ENCODE assay signal across 16 cellular contexts in the genomic region with DNA sequence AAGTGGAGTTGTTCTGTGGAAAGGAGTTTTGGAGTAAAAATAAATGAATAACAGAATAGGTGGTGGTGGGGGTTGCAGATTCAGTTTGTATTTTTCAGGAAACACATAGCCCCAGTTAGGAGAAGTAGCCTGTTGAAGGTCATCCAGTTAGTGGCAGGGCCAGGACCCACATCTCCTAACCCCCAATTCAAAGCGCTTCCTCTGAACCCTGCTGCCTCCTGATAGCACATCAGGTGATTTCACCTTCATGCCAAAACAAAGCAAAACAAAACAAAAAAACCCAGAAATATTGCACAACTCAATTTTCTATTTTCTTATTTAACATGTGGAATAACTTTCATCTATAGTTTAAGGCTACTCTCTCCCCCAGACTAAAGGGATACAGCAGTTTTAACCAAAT.
DNase-seq lines count a peak whose midpoint lies in the region; ATAC-seq, FAIRE-seq and TF ChIP-seq lines count a peak whose summit lies in the region.
"Had no signal": no experiment of that assay in that cellular context is flagged by ENCODE, and none has a peak within 500 bp of the region (broad histone marks: within the 10 kb centered on the region; RNA-seq: fewer than 3 reads in every experiment).

No MANE protein-coding gene starts in this region.

- FAIRE-seq in endothelial cell of umbilical vein (lab: Jason Lieb, UNC) = no peak
- FAIRE-seq: GM12878, GM18507 had no signal

- H4K20me1 ChIP-seq in endothelial cell of umbilical vein (replicated peaks; ENCODE audit: control insufficient read depth, extremely low read depth, insufficient read depth, low read length) = no peaks in the 10 kb centered on the region

- no peak overlapping the region for H3K4me3 Mint-ChIP-seq in WTC11
- H3K4me3 Mint-ChIP-seq in natural killer cell treated with Interleukin-12 subunit alpha and Interleukin-12 subunit beta and Interleukin-15 and Interleukin-18, amount 100 ng/mL, for 72 hours = no peak overlapping the region
- H3K4me3 Mint-ChIP-seq: CD4-positive, alpha-beta memory T cell had no signal

- H3K27me3 ChIP-seq in endothelial cell of umbilical vein (ENCODE audit: control insufficient read depth in 2 of 2, insufficient read depth in 2 of 2, low read length in 2 of 2) (no peaks in the 10 kb centered on the region), liver (ENCODE audit: control insufficient read depth in 4 of 4, insufficient read depth in 4 of 4, low read length in 3 of 4) (no peaks in the 10 kb centered on the region), esophagus squamous epithelium (no peaks in the 10 kb centered on the region)

- H3K36me3 Mint-ChIP-seq in WTC11 = no peaks in the 10 kb centered on the region
- no peaks in the 10 kb centered on the region for H3K36me3 Mint-ChIP-seq in natural killer cell treated with Interleukin-12 subunit alpha and Interleukin-12 subunit beta and Interleukin-15 and Interleukin-18, amount 100 ng/mL, for 72 hours
- H3K36me3 Mint-ChIP-seq: CD4-positive, alpha-beta memory T cell had no signal

- 40% methylated on average over 1 of the region's 1 CpG for WGBS in liver
- WGBS in esophagus squamous epithelium, 2 donors = 84 to 100% methylated on average over 1 of the region's 1 CpG

- no peaks in the 10 kb centered on the region for H3K27me3 Mint-ChIP-seq in WTC11 (ENCODE audit: low read depth)
- H3K27me3 Mint-ChIP-seq in natural killer cell treated with Interleukin-12 subunit alpha and Interleukin-12 subunit beta and Interleukin-15 and Interleukin-18, amount 100 ng/mL, for 72 hours = peaks cover 24 to 37% of the 10 kb centered on the region in 2 donors

- peak; percentile 47 to 53 for TF ChIP-seq RAD21 in liver (IDR thresholded peaks at IDR 0.05)

- H3K9me1 ChIP-seq in endothelial cell of umbilical vein (replicated peaks; ENCODE audit: control insufficient read depth, extremely low read depth, insufficient read depth, low read length) = no peaks in the 10 kb centered on the region

- no TSS peak for BruUV-seq in endothelial cell of umbilical vein (replicated peaks; lab: Mats Ljungman, UMichigan)

- H3K4me1 ChIP-seq in endothelial cell of umbilical vein (ENCODE audit: control insufficient read depth, extremely low read depth, insufficient read depth, low read length) (peaks cover under 1% of the 10 kb centered on the region), liver (ENCODE audit: control insufficient read depth in 4 of 4, insufficient read depth in 4 of 4, low read length in 3 of 4) (peaks cover 0 to 22% (median 14%) of the 10 kb centered on the region in 4 donors), esophagus squamous epithelium (no peaks in the 10 kb centered on the region)

- H3K9me3 ChIP-seq in endothelial cell of umbilical vein (replicated peaks; ENCODE audit: control insufficient read depth, insufficient read depth, low read length) (no peaks in the 10 kb centered on the region), liver (ENCODE audit: control insufficient read depth in 4 of 4, low read length in 3 of 4) (no peaks in the 10 kb centered on the region), esophagus squamous epithelium (no peaks in the 10 kb centered on the region)

- no peaks in the 10 kb centered on the region for H3K79me2 ChIP-seq in endothelial cell of umbilical vein (ENCODE audit: control insufficient read depth, insufficient read depth, low read length)

- H3K9me3 Mint-ChIP-seq in WTC11 = peaks cover 7% of the 10 kb centered on the region; the same call in 1 of the 2 replicates
- H3K9me3 Mint-ChIP-seq in natural killer cell treated with Interleukin-12 subunit alpha and Interleukin-12 subunit beta and Interleukin-15 and Interleukin-18, amount 100 ng/mL, for 72 hours = no peaks in the 10 kb centered on the region

- no peaks in the 10 kb centered on the region for H3K36me3 ChIP-seq in endothelial cell of umbilical vein (ENCODE audit: control insufficient read depth in 2 of 2, extremely low read depth in 1 of 2, insufficient read depth in 2 of 2, low read length in 2 of 2)
- H3K36me3 ChIP-seq in liver (ENCODE audit: control insufficient read depth in 4 of 4, insufficient read depth in 3 of 4, low read depth in 1 of 4, low read length in 3 of 4) = no peaks in the 10 kb centered on the region
- no peaks in the 10 kb centered on the region for H3K36me3 ChIP-seq in esophagus squamous epithelium

- H3K4me1 Mint-ChIP-seq in WTC11 = peaks cover 22% of the 10 kb centered on the region
- H3K4me1 Mint-ChIP-seq in natural killer cell treated with Interleukin-12 subunit alpha and Interleukin-12 subunit beta and Interleukin-15 and Interleukin-18, amount 100 ng/mL, for 72 hours (ENCODE audit: low read depth in 2 of 2) = no peaks in the 10 kb centered on the region
- H3K4me1 Mint-ChIP-seq: CD4-positive, alpha-beta memory T cell had no signal

- H3K4me2 ChIP-seq in endothelial cell of umbilical vein (ENCODE audit: insufficient read depth, low read length) = no peak overlapping the region

- H3K9ac ChIP-seq in endothelial cell of umbilical vein (replicated peaks; ENCODE audit: extremely low read depth, insufficient read depth, low read length) = no peak overlapping the region
- H3K9ac ChIP-seq in liver (ENCODE audit: low read depth in 1 of 2, low read length in 2 of 2) = peak overlapping the region; percentile 42 to 49

- no peak overlapping the region for H2AFZ ChIP-seq in endothelial cell of umbilical vein (ENCODE audit: low read depth, low read length)

- POLR2A ChIA-PET in WTC11 (lab: Charles Lee) (no interaction called here), endothelial cell of umbilical vein (lab: Charles Lee) (no interaction called here)

- ATAC-seq in WTC11 (0 out of 2 replicates have a peak, but pooled peaks have one; percentile 22), Right ventricle myocardium inferior (no peak)
- ATAC-seq in natural killer cell treated with Interleukin-12 subunit alpha and Interleukin-12 subunit beta and Interleukin-15 and Interleukin-18, amount 100 ng/mL, for 72 hours = no peak
- ATAC-seq: GM12878 had no signal

- intact Hi-C loops in endothelial cell of umbilical vein (cut with micrococcal nuclease) = no loop called here
- intact Hi-C loops in esophagus squamous epithelium (cut with DNase I) = no loop called here
- intact Hi-C loops in Right ventricle myocardium inferior (cut with DNase I) = no loop called here

- TF ChIP-seq POLR2A in endothelial cell of umbilical vein (IDR thresholded peaks at IDR 0.05; ENCODE audit: low read depth, low read length) (no peak), esophagus squamous epithelium (IDR thresholded peaks at IDR 0.05) (no peak)

- no peak overlapping the region for H3K4me3 ChIP-seq in endothelial cell of umbilical vein (replicated peaks in 1 of 3; ENCODE audit: insufficient read depth in 1 of 3, low read depth in 1 of 3, low read length in 3 of 3)
- H3K4me3 ChIP-seq in liver (ENCODE audit: low read depth in 1 of 3, low read length in 3 of 3) = peak overlapping the region in 2 of 3 donors; percentile 1 to 31
- H3K4me3 ChIP-seq in esophagus squamous epithelium = no peak overlapping the region
- H3K4me3 ChIP-seq: GM12878 had no signal

- CTCF ChIA-PET in WTC11 (lab: Charles Lee) = no interaction called here
- CTCF ChIA-PET in endothelial cell of umbilical vein (lab: Charles Lee) = no interaction called here

- DNase-seq in WTC11 (ENCODE audit: low spot score) = no peak
- DNase-seq in endothelial cell of umbilical vein (ENCODE audit: low read depth, low spot score) = peak; percentile 19
- DNase-seq in activated CD4-positive, alpha-beta T cell treated with anti-CD3 and anti-CD28 coated beads, Interleukin-2, amount 50 U/mL, for 4 hours = no peak
- no peak for DNase-seq in natural killer cell treated with Interleukin-12 subunit alpha and Interleukin-12 subunit beta and Interleukin-15 and Interleukin-18, amount 100 ng/mL, for 72 hours (ENCODE audit: low spot score)
- DNase-seq in esophagus squamous epithelium (lab: John Stamatoyannopoulos, UW) = no peak
- DNase-seq in Right ventricle myocardium inferior (ENCODE audit: missing footprints) = no peak
- DNase-seq: C1 segment of cervical spinal cord; Calu3; CD4-positive, alpha-beta memory T cell; COR-L47; DND-41; H7; HCEC 1CT had no signal

- H3K27ac ChIP-seq in endothelial cell of umbilical vein (ENCODE audit: insufficient read depth, low read depth, low read length) = no peak overlapping the region
- H3K27ac ChIP-seq in liver (ENCODE audit: low read depth in 1 of 2, low read length in 2 of 2) = peak overlapping the region; percentile 87 to 88
- no peak overlapping the region for H3K27ac ChIP-seq in esophagus squamous epithelium

- dilution Hi-C loops in endothelial cell of umbilical vein (cut with MboI; ENCODE audit: extremely low pct_ligation_motif_present, low sequenced_read_pairs) = no loop called here

- TF ChIP-seq CTCF in WTC11 (IDR thresholded peaks at IDR 0.05) (no peak), endothelial cell of umbilical vein (IDR thresholded peaks at IDR 0.05; ENCODE audit: extremely low read depth in 1 of 2, insufficient read depth in 1 of 2, low read depth in 1 of 2, low read length in 2 of 2) (no peak), liver (IDR thresholded peaks at IDR 0.05; ENCODE audit: low read depth, low read length, missing input control) (no peak), esophagus squamous epithelium (IDR thresholded peaks at IDR 0.05) (no peak)

- no peak overlapping the region for H3K27ac Mint-ChIP-seq in WTC11
- no peak overlapping the region for H3K27ac Mint-ChIP-seq in natural killer cell treated with Interleukin-12 subunit alpha and Interleukin-12 subunit beta and Interleukin-15 and Interleukin-18, amount 100 ng/mL, for 72 hours
- H3K27ac Mint-ChIP-seq: CD4-positive, alpha-beta memory T cell had no signal

TF ChIP-seq in WTC11, 78 proteins besides CTCF, POLR2A, EP300 and RAD21 (continues in another document):
- no peak for TF ChIP-seq ELF4 (CRISPR knock-in tag; IDR thresholded peaks at IDR 0.05; ENCODE audit: low read depth)

TF ChIP-seq in endothelial cell of umbilical vein, 7 proteins besides CTCF, POLR2A, EP300 and RAD21 (continues in another document):
- TF ChIP-seq, protein P1, sequence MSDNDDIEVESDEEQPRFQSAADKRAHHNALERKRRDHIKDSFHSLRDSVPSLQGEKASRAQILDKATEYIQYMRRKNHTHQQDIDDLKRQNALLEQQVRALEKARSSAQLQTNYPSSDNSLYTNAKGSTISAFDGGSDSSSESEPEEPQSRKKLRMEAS (IDR thresholded peaks at IDR 0.05; ENCODE audit: insufficient read depth, insufficient read length) = no peak
- TF ChIP-seq MYC (IDR thresholded peaks at IDR 0.05; ENCODE audit: low read depth, low read length) = no peak
- no peak for TF ChIP-seq EZH2 (IDR thresholded peaks at IDR 0.05; ENCODE audit: borderline replicate concordance, low read depth, low read length, severe bottlenecking)

TF ChIP-seq in liver, 16 proteins besides CTCF, POLR2A, EP300 and RAD21 (continues in another document):
- no peak for TF ChIP-seq HNF4G (IDR thresholded peaks at IDR 0.05)
- peak; percentile 50 for TF ChIP-seq YY1 (IDR thresholded peaks at IDR 0.05)
- TF ChIP-seq, protein P1 (IDR thresholded peaks at IDR 0.05) = peak; percentile 78

Comparison
In these comparisons a context has a peak if more than half of its experiments do, and no peak if none do; other contexts are left out.
1. H3K27ac ChIP-seq: peak in liver (2 of 2); none in endothelial cell of umbilical vein (single experiment) and esophagus squamous epithelium (0 of 4).
2. H3K4me3 ChIP-seq: peak in liver (2 of 3); none in endothelial cell of umbilical vein (0 of 3) and esophagus squamous epithelium (0 of 4).